Comparison of ENCODE assay signal across 17 cellular contexts in genomic region chr2:156907806-156908205, GRCh38.
DNase-seq lines count a peak whose midpoint lies in the region; ATAC-seq and TF ChIP-seq lines count a peak whose summit lies in the region.
"Had no signal": no experiment of that assay in that cellular context is flagged by ENCODE, and none has a peak within 500 bp of the region (broad histone marks: within the 10 kb centered on the region; RNA-seq: fewer than 3 reads in every experiment).

No MANE protein-coding gene starts in this region.

- no peaks in the 10 kb centered on the region for H3K36me3 Mint-ChIP-seq in stimulated activated effector memory CD8-positive, alpha-beta T cell treated with anti-CD3 and anti-CD28 coated beads, Interleukin-12 subunit alpha, Interleukin-12 subunit beta, amount 100 ng/mL, for 72 hours

- H3K4me3 ChIP-seq in MM.1S (ENCODE audit: low read length): no peak overlapping the region
- H3K4me3 ChIP-seq in skeletal muscle satellite cell (ENCODE audit: low read length): no peak overlapping the region
- H3K4me3 ChIP-seq in WERI-Rb-1 (ENCODE audit: low read depth, low read length): no peak overlapping the region
- H3K4me3 ChIP-seq: mucosa of descending colon, prostate gland, SJCRH30 had no signal

- peak; percentile 34 for DNase-seq in MM.1S
- no peak for DNase-seq in AML-193 (lab: John Stamatoyannopoulos, UW)
- DNase-seq in stimulated activated effector memory CD8-positive, alpha-beta T cell treated with anti-CD3 and anti-CD28 coated beads, Interleukin-12 subunit alpha, Interleukin-12 subunit beta, amount 100 ng/mL, for 72 hours (ENCODE audit: low spot score in 2 of 2): no peak
- DNase-seq in GM03348 (ENCODE audit: low spot score): no peak
- no peak for DNase-seq in WERI-Rb-1
- DNase-seq: activated T-cell treated with anti-CD3 and anti-CD28 coated beads, Interleukin-2, amount 50 U/mL, for 48 hours; aorta; mucosa of descending colon; NCI-H1092; NCI-H82; SJCRH30; stimulated activated CD4-positive, alpha-beta T cell treated with anti-CD3 and anti-CD28 coated beads, Interleukin-4, amount 100 ng/mL, for 24 hours had no signal

- H3K27me3 ChIP-seq in MM.1S (replicated peaks; ENCODE audit: insufficient read depth, low read length) (peaks cover 5% of the 10 kb centered on the region; the same call in 1 of the 2 replicates), skeletal muscle satellite cell (ENCODE audit: control insufficient read depth, insufficient read depth, low read length) (peaks cover 16% of the 10 kb centered on the region), WERI-Rb-1 (ENCODE audit: insufficient read depth, low read depth, severe bottlenecking) (no peaks in the 10 kb centered on the region)
- H3K27me3 ChIP-seq: SJCRH30 had no signal

- no peak overlapping the region for H3K4me2 ChIP-seq in MM.1S (ENCODE audit: low read depth, low read length)
- H3K4me2 ChIP-seq in skeletal muscle satellite cell (ENCODE audit: low read length): peak overlapping the region; percentile 34

- H3K4me1 ChIP-seq in MM.1S (ENCODE audit: low read length) (peaks cover 11% of the 10 kb centered on the region), skeletal muscle satellite cell (ENCODE audit: control insufficient read depth, insufficient read depth, low read length) (peaks cover 15% of the 10 kb centered on the region)
- H3K4me1 ChIP-seq: prostate gland, SJCRH30 had no signal

- no peaks in the 10 kb centered on the region for H4K20me1 ChIP-seq in MM.1S (ENCODE audit: insufficient read depth, low read length)

- H3K4me1 Mint-ChIP-seq in stimulated activated effector memory CD8-positive, alpha-beta T cell treated with anti-CD3 and anti-CD28 coated beads, Interleukin-12 subunit alpha, Interleukin-12 subunit beta, amount 100 ng/mL, for 72 hours: no peaks in the 10 kb centered on the region

- no peaks in the 10 kb centered on the region for H3F3A ChIP-seq in MM.1S (ENCODE audit: insufficient read depth, low read length)

- peaks cover 3% of the 10 kb centered on the region for H3K9me3 Mint-ChIP-seq in stimulated activated effector memory CD8-positive, alpha-beta T cell treated with anti-CD3 and anti-CD28 coated beads, Interleukin-12 subunit alpha, Interleukin-12 subunit beta, amount 100 ng/mL, for 72 hours

- H2AFZ ChIP-seq in MM.1S (ENCODE audit: low read length): no peak overlapping the region

- H3K4me3 Mint-ChIP-seq in stimulated activated effector memory CD8-positive, alpha-beta T cell treated with anti-CD3 and anti-CD28 coated beads, Interleukin-12 subunit alpha, Interleukin-12 subunit beta, amount 100 ng/mL, for 72 hours: no peak overlapping the region

- ATAC-seq in GM19043 (IDR thresholded peaks at IDR 0.05; ENCODE audit: low read depth, unreplicated experiment): peak; percentile 56
- peak; percentile 63 for ATAC-seq in HG02973 (IDR thresholded peaks at IDR 0.05; ENCODE audit: unreplicated experiment)
- ATAC-seq in stimulated activated effector memory CD8-positive, alpha-beta T cell treated with anti-CD3 and anti-CD28 coated beads, Interleukin-12 subunit alpha, Interleukin-12 subunit beta, amount 100 ng/mL, for 72 hours: no peak
- ATAC-seq: mucosa of descending colon had no signal

- H3K36me3 ChIP-seq in MM.1S (replicated peaks; ENCODE audit: insufficient read depth, low read length): no peaks in the 10 kb centered on the region
- H3K36me3 ChIP-seq in skeletal muscle satellite cell (ENCODE audit: insufficient read depth, low read length): no peaks in the 10 kb centered on the region
- H3K36me3 ChIP-seq in WERI-Rb-1: no peaks in the 10 kb centered on the region
- H3K36me3 ChIP-seq: prostate gland, SJCRH30 had no signal

- H3K27ac ChIP-seq in MM.1S (ENCODE audit: low read length) (no peak overlapping the region), WERI-Rb-1 (no peak overlapping the region)
- H3K27ac ChIP-seq: prostate gland, SJCRH30, VCaP had no signal

- H3K27ac Mint-ChIP-seq in stimulated activated effector memory CD8-positive, alpha-beta T cell treated with anti-CD3 and anti-CD28 coated beads, Interleukin-12 subunit alpha, Interleukin-12 subunit beta, amount 100 ng/mL, for 72 hours: no peak overlapping the region

- no peak for TF ChIP-seq CTCF in MM.1S (IDR thresholded peaks at IDR 0.05; ENCODE audit: low read length)
- no peak for TF ChIP-seq CTCF in WERI-Rb-1 (IDR thresholded peaks at IDR 0.05; ENCODE audit: low read depth, low read length)

- H3K79me2 ChIP-seq in MM.1S (ENCODE audit: low read length): no peaks in the 10 kb centered on the region

- H3K9ac ChIP-seq in MM.1S (ENCODE audit: low read length) (no peak overlapping the region), skeletal muscle satellite cell (ENCODE audit: low read depth, low read length) (no peak overlapping the region)

- H3K9me2 ChIP-seq in MM.1S (replicated peaks; ENCODE audit: insufficient read depth, low read length): no peaks in the 10 kb centered on the region

- no peaks in the 10 kb centered on the region for H3K9me3 ChIP-seq in MM.1S (replicated peaks; ENCODE audit: insufficient read depth, low read length)
- H3K9me3 ChIP-seq in skeletal muscle satellite cell (replicated peaks; ENCODE audit: low read length): no peaks in the 10 kb centered on the region
- no peaks in the 10 kb centered on the region for H3K9me3 ChIP-seq in WERI-Rb-1 (ENCODE audit: severe bottlenecking)
- H3K9me3 ChIP-seq: mucosa of descending colon, prostate gland, SJCRH30 had no signal
